8 cellular contexts compared by ENCODE assay signal in genomic region chr11:65706303-65706763, GRCh38. TPM values are rescaled to one million over a fixed set of nuclear protein-coding genes. Genes with fewer than 3 reads are reported as not detected.
DNase-seq lines count a peak whose midpoint lies in the region; TF ChIP-seq lines count a peak whose summit lies in the region.
"Not testable (repeated sequence)": the region's sequence is repeated elsewhere in the genome, so short reads cannot be mapped to it uniquely, and the experiment has no call there.

No MANE protein-coding gene starts in this region.

- H4K20me1 ChIP-seq in BLaER1, result not testable (repeated sequence)

- H3K4me3 Mint-ChIP-seq in glutamatergic neuron (ENCODE audit: unreplicated experiment), result peak overlapping the region; percentile 57
- not testable (repeated sequence) for H3K4me3 Mint-ChIP-seq in neural crest cell

- H3K27me3 Mint-ChIP-seq in glutamatergic neuron (ENCODE audit: unreplicated experiment), result not testable (repeated sequence)
- peaks cover 45% of the 10 kb centered on the region for H3K27me3 Mint-ChIP-seq in neural crest cell (ENCODE audit: low read depth)

- peak overlapping the region; percentile 68; the same call in 1 of the 2 replicates for H3K9ac ChIP-seq in BLaER1

- not testable (repeated sequence) for TF ChIP-seq POLR2A in adrenal gland (IDR thresholded peaks at IDR 0.05)

- peak; percentile 56 for TF ChIP-seq CTCF in HFF-Myc (IDR thresholded peaks at IDR 0.05; ENCODE audit: low read depth, low read length, missing control alignments)
- peak; percentile 55 to 86 (median 72) for TF ChIP-seq CTCF in adrenal gland (IDR thresholded peaks at IDR 0.05)
- peak; percentile 81 for TF ChIP-seq CTCF in glutamatergic neuron (IDR thresholded peaks at IDR 0.05; ENCODE audit: partially characterized antibody, unreplicated experiment)
- TF ChIP-seq CTCF in neural crest cell (conservative IDR thresholded peaks at IDR 0.05), result peak; percentile 82

- peak overlapping the region; percentile 90 for H3K27ac ChIP-seq in BLaER1
- H3K27ac ChIP-seq in adrenal gland, result not testable (repeated sequence)

- not testable (repeated sequence) for H3K4me3 ChIP-seq in BLaER1; HFF-Myc (replicated peaks; ENCODE audit: low read depth, low read length)
- H3K4me3 ChIP-seq in adrenal gland, result peak overlapping the region in 1 of 4 donors; percentile 39

- not testable (repeated sequence) for DNase-seq in HFF-Myc (ENCODE audit: extremely low read depth, low read depth)
- peak; percentile 37 for DNase-seq in NCI-H524 treated with DMSO at 0.1 percent for 48 hours (lab: John Stamatoyannopoulos, UW)
- DNase-seq in activated CD4-positive, CD25-positive, alpha-beta regulatory T cell (lab: John Stamatoyannopoulos, UW), result peak; percentile 28 to 59 (median 38)
- peak; percentile 65 to 92 (median 79) for DNase-seq in adrenal gland
- DNase-seq in glutamatergic neuron, result peak; percentile 91
- peak; percentile 66 for DNase-seq in neural crest cell (ENCODE audit: low read depth, low spot score)
- DNase-seq in stimulated activated CD8-positive, alpha-beta memory T cell treated with anti-CD3 and anti-CD28 coated beads, Interleukin-15, amount 100 ng/mL, for 1 hour (ENCODE audit: low read depth), result peak; percentile 67

- H3K9me3 ChIP-seq in BLaER1; adrenal gland (replicated peaks in 1 of 3): not testable (repeated sequence)

- H3K9me3 Mint-ChIP-seq in glutamatergic neuron (ENCODE audit: unreplicated experiment), result peaks cover 13% of the 10 kb centered on the region
- not testable (repeated sequence) for H3K9me3 Mint-ChIP-seq in neural crest cell

- H3K27ac Mint-ChIP-seq in glutamatergic neuron (ENCODE audit: unreplicated experiment), result peak overlapping the region; percentile 96
- not testable (repeated sequence) for H3K27ac Mint-ChIP-seq in neural crest cell (ENCODE audit: unreplicated experiment)

- peak overlapping the region; percentile 80 for H3K4me2 ChIP-seq in BLaER1

- not testable (repeated sequence) for H3K27me3 ChIP-seq in BLaER1
- peaks cover 22% of the 10 kb centered on the region for H3K27me3 ChIP-seq in adrenal gland

- WGBS in adrenal gland, 4 donors, result 7 to 17% (median 7%) methylated on average over 9 to 14 of the region's 14 CpGs

- intact Hi-C loops in adrenal gland (cut with DNase I), result not testable (repeated sequence)

- not testable (repeated sequence) for H3K36me3 ChIP-seq in BLaER1; adrenal gland (replicated peaks in 1 of 2)

- H3K4me1 ChIP-seq in BLaER1, result peaks cover 85% of the 10 kb centered on the region
- H3K4me1 ChIP-seq in adrenal gland (replicated peaks in 1 of 2), result not testable (repeated sequence)

- H3K36me3 Mint-ChIP-seq in glutamatergic neuron (ENCODE audit: unreplicated experiment); neural crest cell (ENCODE audit: low read depth): not testable (repeated sequence)

- peaks cover 20% of the 10 kb centered on the region for H3K4me1 Mint-ChIP-seq in glutamatergic neuron (ENCODE audit: low read depth, unreplicated experiment)
- not testable (repeated sequence) for H3K4me1 Mint-ChIP-seq in neural crest cell

RNA-seq across cellular contexts. Expression of gene KAT5, which starts 5.7 kb away (rescaled TPM):
- total RNA-seq in adrenal gland (10 to 100 TPM; 55.9 to 89.6 (median 66.8) TPM), glutamatergic neuron (ENCODE audit: unreplicated experiment) (71.3 TPM), neural crest cell (70.5 and 74.9 TPM in 2 replicates)
- polyA plus RNA-seq in adrenal gland, result 100 to 1,000 TPM in 2 of 3 donors, 10 to 100 TPM in 1; 52.0 to 199 (median 107) TPM

RNA-seq across cellular contexts. Expression of gene RNASEH2C, which starts 14.3 kb away (rescaled TPM):
- 100 to 1,000 TPM in 6 of 8 donors, 10 to 100 TPM in 2; 69.7 to 170 (median 117) TPM for total RNA-seq in adrenal gland
- polyA plus RNA-seq in adrenal gland, result 100 to 1,000 TPM in 1 of 3 donors, 10 to 100 TPM in 2; 13.5 to 109 (median 79.5) TPM
- 42.9 TPM for total RNA-seq in glutamatergic neuron (ENCODE audit: unreplicated experiment)
- total RNA-seq in neural crest cell, result 69.4 and 72.1 TPM in 2 replicates

RNA-seq across cellular contexts. Expression of gene RELA, which starts 43.6 kb away (rescaled TPM):
- total RNA-seq in adrenal gland, result 10 to 100 TPM; 31.7 to 76.2 (median 69.6) TPM
- 10 to 100 TPM; 38.2 to 64.6 (median 46.7) TPM for polyA plus RNA-seq in adrenal gland
- 61.2 TPM for total RNA-seq in glutamatergic neuron (ENCODE audit: unreplicated experiment)
- 49.0 and 53.7 TPM in 2 replicates for total RNA-seq in neural crest cell
